2 cellular contexts compared by ENCODE assay signal in genomic region chr7:104045183-104045582, GRCh38.
A peak's percentile ranks its signal among the peaks of the same experiment; 100 is the strongest.
TF ChIP-seq lines count a peak whose summit lies in the region.

No MANE protein-coding gene starts in this region.

TF ChIP-seq in GM23338, 12 proteins besides CTCF, POLR2A, EP300 and RAD21:
- TF ChIP-seq POLR2AphosphoS5 (IDR thresholded peaks at IDR 0.05; ENCODE audit: low read depth) (no peak), ZNF462 (CRISPR knock-in tag; IDR thresholded peaks at IDR 0.05) (no peak), ETS1 (IDR thresholded peaks at IDR 0.05) (no peak), ZNF331 (CRISPR knock-in tag; IDR thresholded peaks at IDR 0.05; ENCODE audit: low read depth) (no peak), REST (IDR thresholded peaks at IDR 0.05; ENCODE audit: unreplicated experiment) (peak; percentile 48)

TF ChIP-seq in GM12878, 131 proteins besides CTCF, POLR2A, EP300 and RAD21:
- TF ChIP-seq REST (IDR thresholded peaks at IDR 0.05; ENCODE audit: low read depth, low read length) = peak; percentile 61; the same call in 1 of the 2 replicates
- no peak for TF ChIP-seq CBX5 (IDR thresholded peaks at IDR 0.05; ENCODE audit: low read depth)
